31 cellular contexts compared by ENCODE assay signal in the genomic region with DNA sequence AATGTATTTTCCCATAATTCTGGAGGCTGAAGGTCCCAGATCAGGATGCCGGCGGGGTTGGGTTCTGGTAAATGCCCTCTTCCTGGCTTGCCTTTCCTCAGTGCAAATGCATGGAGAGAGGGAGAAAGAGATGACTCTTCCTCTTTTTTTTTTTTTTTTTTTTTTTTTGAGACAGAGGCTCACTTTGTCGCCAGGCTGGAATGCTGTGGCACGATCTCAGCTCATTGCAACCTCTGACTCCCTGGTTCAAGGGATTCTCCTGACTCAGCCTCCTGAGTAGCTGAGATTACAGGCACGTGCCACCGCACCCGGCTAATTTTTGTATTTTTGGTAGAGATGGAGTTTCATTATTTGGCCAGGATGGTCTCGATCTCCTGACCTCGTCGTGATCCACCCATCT.
A peak's percentile ranks its signal among the peaks of the same experiment; 100 is the strongest.
DNase-seq lines count a peak whose midpoint lies in the region; ATAC-seq, FAIRE-seq and TF ChIP-seq lines count a peak whose summit lies in the region.
"Had no signal": no experiment of that assay in that cellular context is flagged by ENCODE, and none has a peak within 500 bp of the region (broad histone marks: within the 10 kb centered on the region; RNA-seq: fewer than 3 reads in every experiment).

No MANE protein-coding gene starts in this region.

- H3K23ac ChIP-seq in mesenchymal stem cell (ENCODE audit: low read length in 2 of 2), result no peak overlapping the region

- H2AK5ac ChIP-seq in mesenchymal stem cell (ENCODE audit: low read length, severe bottlenecking), result no peak overlapping the region

- no peak overlapping the region for H3K4me2 ChIP-seq in mesenchymal stem cell (ENCODE audit: low read length, poor library complexity, severe bottlenecking)

- no peak overlapping the region for H4K91ac ChIP-seq in mesenchymal stem cell (ENCODE audit: low read length)

- no peak overlapping the region for H2BK120ac ChIP-seq in mesenchymal stem cell (ENCODE audit: low read depth, low read length)

- H3K4me3 ChIP-seq in AG10803 (ENCODE audit: low read length), result no peak overlapping the region
- no peak overlapping the region for H3K4me3 ChIP-seq in foreskin fibroblast (ENCODE audit: low read depth in 1 of 2, low read length in 2 of 2)
- no peak overlapping the region for H3K4me3 ChIP-seq in mesenchymal stem cell (ENCODE audit: insufficient read depth in 1 of 2, low read depth in 1 of 2, low read length in 2 of 2)
- H3K4me3 ChIP-seq: K562, SJCRH30 had no signal

- WGBS in mesenchymal stem cell, result 82% methylated on average over 10 of the region's 10 CpGs

- TF ChIP-seq CTCF in AG10803 (conservative IDR thresholded peaks at IDR 0.05; ENCODE audit: low read length) (no peak), foreskin fibroblast (IDR thresholded peaks at IDR 0.05; ENCODE audit: low read depth, low read length) (no peak)

- no peak overlapping the region for H2BK15ac ChIP-seq in mesenchymal stem cell (ENCODE audit: low read depth, poor library complexity, severe bottlenecking)

- FAIRE-seq in RCC 7860 (lab: Jason Lieb, UNC), result peak; percentile 63
- FAIRE-seq: D721Med, GM12891, GM19239, HepG2, K562 had no signal

- no peaks in the 10 kb centered on the region for H3K27me3 ChIP-seq in mesenchymal stem cell (ENCODE audit: control insufficient read depth in 1 of 2, insufficient read depth in 1 of 2, low read length in 2 of 2)
- H3K27me3 ChIP-seq: SJCRH30 had no signal

- peaks cover 7% of the 10 kb centered on the region for H3K9me3 ChIP-seq in mesenchymal stem cell (ENCODE audit: control insufficient read depth, low read length)
- H3K9me3 ChIP-seq: SJCRH30 had no signal

- no peaks in the 10 kb centered on the region for H3K79me1 ChIP-seq in mesenchymal stem cell (replicated peaks; ENCODE audit: low read length, poor library complexity, severe bottlenecking)

- DNase-seq in AG10803 (ENCODE audit: low read depth), result peak; percentile 31
- peak; percentile 58 for DNase-seq in HT1080 (ENCODE audit: low read depth)
- DNase-seq in RCC 7860 (ENCODE audit: low spot score), result peak; percentile 53
- DNase-seq in foreskin fibroblast, result peak; percentile 33 to 57
- no peak for DNase-seq in DMS114 treated with DMSO at 0.1 percent for 48 hours (lab: John Stamatoyannopoulos, UW; ENCODE audit: unreplicated experiment)
- DNase-seq in NCI-H2171 treated with DMSO at 0.1 percent for 48 hours (lab: John Stamatoyannopoulos, UW), result no peak
- DNase-seq in mesenchymal stem cell, result no peak
- DNase-seq: CD4-positive, CD25-positive, alpha-beta regulatory T cell; DMS53; GF-D8; Kasumi-1; MM.1S; NCI-H1417; NCI-H1694; NCI-H2029 treated with DMSO at 0.1 percent for 48 hours; NCI-H2171; NCI-H446; NCI-H524 treated with DMSO at 0.1 percent for 48 hours; NCI-H774; PC-3; SJCRH30 had no signal

- H3K4ac ChIP-seq in mesenchymal stem cell (ENCODE audit: low read depth in 1 of 2, low read length in 2 of 2), result no peak overlapping the region

- no peak overlapping the region for H2AFZ ChIP-seq in mesenchymal stem cell (ENCODE audit: low read depth, low read length)

- H3K36me3 ChIP-seq in mesenchymal stem cell (ENCODE audit: control insufficient read depth in 1 of 2, insufficient read depth in 2 of 2, low read depth in 1 of 2, low read length in 2 of 2), result no peaks in the 10 kb centered on the region
- H3K36me3 ChIP-seq: SJCRH30 had no signal

- H3K9ac ChIP-seq in mesenchymal stem cell (ENCODE audit: low read length), result no peak overlapping the region

- no peak overlapping the region for H2BK5ac ChIP-seq in mesenchymal stem cell (ENCODE audit: low read depth, low read length, poor library complexity, severe bottlenecking)

- ATAC-seq in HG03571 (IDR thresholded peaks at IDR 0.05; ENCODE audit: unreplicated experiment), result no peak
- ATAC-seq: HCT116, HepG2, K562, PC-3, Right ventricle myocardium inferior had no signal

- H3K18ac ChIP-seq in mesenchymal stem cell (ENCODE audit: low read depth in 1 of 2, low read length in 2 of 2), result no peak overlapping the region

- H2BK12ac ChIP-seq in mesenchymal stem cell (ENCODE audit: low read length in 2 of 2), result no peak overlapping the region

- H3K4me1 ChIP-seq in mesenchymal stem cell (ENCODE audit: control insufficient read depth, insufficient read depth, low read depth, low read length), result peaks cover 6% of the 10 kb centered on the region

- no peak overlapping the region for H4K8ac ChIP-seq in mesenchymal stem cell (ENCODE audit: low read length)

- no peak overlapping the region for H3K27ac ChIP-seq in mesenchymal stem cell (ENCODE audit: low read length, poor library complexity, severe bottlenecking)
- H3K27ac ChIP-seq: 22Rv1, HL-60, SJCRH30 had no signal

- no peak overlapping the region for H3K14ac ChIP-seq in mesenchymal stem cell (ENCODE audit: low read length in 2 of 2)

Comparison
In these comparisons a context has a peak if more than half of its experiments do, and no peak if none do; other contexts are left out.
1. DNase-seq: peak in AG10803 (single experiment), HT1080 (single experiment), RCC 7860 (single experiment) and foreskin fibroblast (2 of 2); none in DMS114 treated with DMSO at 0.1 percent for 48 hours (single experiment), NCI-H2171 treated with DMSO at 0.1 percent for 48 hours (single experiment) and mesenchymal stem cell (single experiment).